Comparison of ENCODE assay signal across 20 cellular contexts in the genomic region with DNA sequence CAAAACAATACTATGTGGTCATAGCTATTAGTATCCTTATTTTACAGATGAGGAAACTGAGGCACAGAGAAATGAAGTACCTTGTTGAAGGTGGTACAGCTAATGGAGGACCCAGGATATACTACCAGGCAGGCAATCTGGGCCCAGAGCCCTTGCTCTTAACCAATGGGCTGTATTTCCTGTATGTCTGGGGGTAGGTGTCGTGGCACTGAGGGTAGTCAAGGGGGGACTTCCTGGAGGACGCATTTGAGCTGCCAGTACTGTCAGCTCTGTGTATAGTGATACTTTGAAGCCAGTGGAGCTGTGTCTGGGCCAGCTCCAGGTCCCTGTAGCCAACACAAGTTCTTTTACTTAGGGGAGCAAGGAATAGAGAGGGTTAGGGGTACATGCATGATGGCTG. TPM values are rescaled to one million over a fixed set of nuclear protein-coding genes. Genes with fewer than 3 reads are reported as not detected.
DNase-seq lines count a peak whose midpoint lies in the region; ATAC-seq, FAIRE-seq and TF ChIP-seq lines count a peak whose summit lies in the region.
"Had no signal": no experiment of that assay in that cellular context is flagged by ENCODE, and none has a peak within 500 bp of the region (broad histone marks: within the 10 kb centered on the region; RNA-seq: fewer than 3 reads in every experiment).

No MANE protein-coding gene starts in this region.

- DNase-seq in activated T-cell treated with anti-CD3 and anti-CD28 coated beads, Interleukin-2, amount 50 U/mL, for 72 hours: no peak
- no peak for DNase-seq in activated T-cell treated with anti-CD3 and anti-CD28 coated beads, Interleukin-2, amount 50 U/mL, for 48 hours
- DNase-seq in GM12878 (ENCODE audit: low read depth, low spot score) (no peak), neural progenitor cell (ENCODE audit: low spot score) (no peak), suprapubic skin (ENCODE audit: low spot score in 2 of 2) (no peak), tibial nerve (ENCODE audit: low spot score in 2 of 2) (no peak), vagina (ENCODE audit: extremely low spot score in 2 of 2) (no peak)
- DNase-seq: 8988T, IMR-90, Karpas-422, NCI-H1417 treated with DMSO at 0.1 percent for 48 hours, NCI-H187 treated with DMSO at 0.1 percent for 48 hours, NCI-H524 treated with DMSO at 0.1 percent for 48 hours, NCI-H82, Peyer's patch had no signal

- FAIRE-seq in GM12878 (lab: Jason Lieb, UNC): no peak

- no peaks in the 10 kb centered on the region for H3F3A ChIP-seq in neural progenitor cell (ENCODE audit: low read depth)

- H3K27me3 ChIP-seq in GM12878 (replicated peaks in 1 of 2; ENCODE audit: control insufficient read depth in 2 of 2, insufficient read depth in 2 of 2, low read length in 1 of 2) (no peaks in the 10 kb centered on the region), neural progenitor cell (no peaks in the 10 kb centered on the region), suprapubic skin (no peaks in the 10 kb centered on the region), tibial nerve (no peaks in the 10 kb centered on the region), vagina (no peaks in the 10 kb centered on the region)
- H3K27me3 ChIP-seq: Peyer's patch, SJSA1 had no signal

- BruUV-seq in GM12878 (replicated peaks; lab: Mats Ljungman, UMichigan): no TSS peak

- peak overlapping the region; percentile 51 for H3K27ac Mint-ChIP-seq in activated T-cell treated with anti-CD3 and anti-CD28 coated beads, Interleukin-2, amount 50 U/mL, for 72 hours
- peak overlapping the region; percentile 10 for H3K27ac Mint-ChIP-seq in neural progenitor cell

- CTCF ChIA-PET in GM12878 (lab: Yijun Ruan, JAX): interaction anchor here (0.9 kb wide), 1 partner anchor 213 kb away, joined by 3 read pairs; the partner anchor contains the start of gene TTC22

- no peak overlapping the region for H3K9ac ChIP-seq in GM12878 (ENCODE audit: control insufficient read depth, insufficient read depth, low read length)
- H3K9ac ChIP-seq in neural progenitor cell: no peak overlapping the region

- ATAC-seq in activated T-cell treated with anti-CD3 and anti-CD28 coated beads, Interleukin-2, amount 50 U/mL, for 72 hours (replicated peaks in 1 of 2): no peak
- no peak for ATAC-seq in GM12878

- WGBS in GM12878 (ENCODE audit: insufficient coverage, insufficient replicate concordance, low lambda C conversion rate, missing lambda C conversion rate): 0% methylated on average over 2 of the region's 2 CpGs
- 86% methylated on average over 2 of the region's 2 CpGs for WGBS in suprapubic skin
- 65 to 85% methylated on average over 2 of the region's 2 CpGs for WGBS in tibial nerve, 2 donors

- no peak overlapping the region for H3K4me2 ChIP-seq in GM12878 (ENCODE audit: control insufficient read depth, insufficient read depth)
- no peak overlapping the region for H3K4me2 ChIP-seq in neural progenitor cell

- no peak overlapping the region for H3K4me3 ChIP-seq in GM12878
- H3K4me3 ChIP-seq in neural progenitor cell: no peak overlapping the region
- no peak overlapping the region for H3K4me3 ChIP-seq in suprapubic skin
- no peak overlapping the region for H3K4me3 ChIP-seq in tibial nerve
- no peak overlapping the region for H3K4me3 ChIP-seq in vagina
- H3K4me3 ChIP-seq: Peyer's patch, SJSA1 had no signal

- no peaks in the 10 kb centered on the region for H3K27me3 Mint-ChIP-seq in activated T-cell treated with anti-CD3 and anti-CD28 coated beads, Interleukin-2, amount 50 U/mL, for 72 hours (ENCODE audit: low read depth)
- H3K27me3 Mint-ChIP-seq in neural progenitor cell (ENCODE audit: insufficient read depth, low read depth): peaks cover 6% of the 10 kb centered on the region

- H2AFZ ChIP-seq in GM12878 (ENCODE audit: control insufficient read depth, low read depth, low read length) (peak overlapping the region; percentile 50), neural progenitor cell (replicated peaks) (no peak overlapping the region)

- H3K36me3 Mint-ChIP-seq in activated T-cell treated with anti-CD3 and anti-CD28 coated beads, Interleukin-2, amount 50 U/mL, for 72 hours (ENCODE audit: insufficient read depth in 2 of 2): no peaks in the 10 kb centered on the region
- no peaks in the 10 kb centered on the region for H3K36me3 Mint-ChIP-seq in neural progenitor cell

- H3K79me2 ChIP-seq in GM12878 (ENCODE audit: control insufficient read depth, insufficient read depth, low read length) (no peaks in the 10 kb centered on the region), neural progenitor cell (ENCODE audit: low read depth) (no peaks in the 10 kb centered on the region)

- no peaks in the 10 kb centered on the region for H3K9me3 ChIP-seq in KOPT-K1 (ENCODE audit: insufficient read depth, low read length, poor library complexity, severe bottlenecking)
- no peaks in the 10 kb centered on the region for H3K9me3 ChIP-seq in GM12878 (replicated peaks; ENCODE audit: control insufficient read depth, insufficient read depth, low read length)
- no peaks in the 10 kb centered on the region for H3K9me3 ChIP-seq in neural progenitor cell (ENCODE audit: low read depth)
- H3K9me3 ChIP-seq in suprapubic skin: no peaks in the 10 kb centered on the region
- no peaks in the 10 kb centered on the region for H3K9me3 ChIP-seq in tibial nerve
- H3K9me3 ChIP-seq in vagina: no peaks in the 10 kb centered on the region
- H3K9me3 ChIP-seq: Peyer's patch, SJSA1 had no signal

- H3K4me1 ChIP-seq in GM12878 (ENCODE audit: control insufficient read depth, insufficient read depth, low read length): no peaks in the 10 kb centered on the region
- peaks cover 12% of the 10 kb centered on the region for H3K4me1 ChIP-seq in neural progenitor cell
- no peaks in the 10 kb centered on the region for H3K4me1 ChIP-seq in suprapubic skin
- H3K4me1 ChIP-seq in tibial nerve: no peaks in the 10 kb centered on the region
- H3K4me1 ChIP-seq in vagina: no peaks in the 10 kb centered on the region
- H3K4me1 ChIP-seq: Peyer's patch, SJSA1 had no signal

- H3K4me3 Mint-ChIP-seq in activated T-cell treated with anti-CD3 and anti-CD28 coated beads, Interleukin-2, amount 50 U/mL, for 72 hours: no peak overlapping the region
- no peak overlapping the region for H3K4me3 Mint-ChIP-seq in neural progenitor cell
- H3K4me3 Mint-ChIP-seq: CD14-positive monocyte had no signal

- no peaks in the 10 kb centered on the region for H3K36me3 ChIP-seq in KOPT-K1 (ENCODE audit: insufficient read depth, low read length)
- no peaks in the 10 kb centered on the region for H3K36me3 ChIP-seq in GM12878 (ENCODE audit: control insufficient read depth in 2 of 2, insufficient read depth in 2 of 2, low read length in 1 of 2)
- H3K36me3 ChIP-seq in neural progenitor cell: no peaks in the 10 kb centered on the region
- H3K36me3 ChIP-seq in suprapubic skin: no peaks in the 10 kb centered on the region
- peaks cover 0 to 9% (median 0%) of the 10 kb centered on the region in 3 donors for H3K36me3 ChIP-seq in tibial nerve
- no peaks in the 10 kb centered on the region for H3K36me3 ChIP-seq in vagina
- H3K36me3 ChIP-seq: SJSA1 had no signal

- no peaks in the 10 kb centered on the region for H4K20me1 ChIP-seq in GM12878 (ENCODE audit: control insufficient read depth, insufficient read depth)
- H4K20me1 ChIP-seq in neural progenitor cell (ENCODE audit: low read depth): no peaks in the 10 kb centered on the region

- TF ChIP-seq POLR2A in GM12878 (IDR thresholded peaks at IDR 0.05; ENCODE audit: low read depth, low read length): no peak
- no peak for TF ChIP-seq POLR2A in suprapubic skin (IDR thresholded peaks at IDR 0.05)
- TF ChIP-seq POLR2A in tibial nerve (IDR thresholded peaks at IDR 0.05): no peak
- TF ChIP-seq POLR2A in vagina (IDR thresholded peaks at IDR 0.05): no peak

- TF ChIP-seq EP300 in GM12878 (IDR thresholded peaks at IDR 0.05; ENCODE audit: borderline replicate concordance in 1 of 2, control insufficient read depth in 1 of 2, low read depth in 2 of 2, low read length in 2 of 2) (no peak), suprapubic skin (IDR thresholded peaks at IDR 0.05) (no peak), tibial nerve (IDR thresholded peaks at IDR 0.05) (no peak)

- TF ChIP-seq CTCF in GM12878 (IDR thresholded peaks at IDR 0.05 in 2 of 3, conservative IDR thresholded peaks at IDR 0.05 in 1 of 3; ENCODE audit: control insufficient read depth in 2 of 3, extremely low read depth in 1 of 3, insufficient read depth in 1 of 3, low read depth in 3 of 3, low read length in 3 of 3): no peak
- no peak for TF ChIP-seq CTCF in neural progenitor cell (IDR thresholded peaks at IDR 0.05)
- TF ChIP-seq CTCF in suprapubic skin (IDR thresholded peaks at IDR 0.05): no peak
- TF ChIP-seq CTCF in tibial nerve (IDR thresholded peaks at IDR 0.05): no peak
- TF ChIP-seq CTCF in vagina (IDR thresholded peaks at IDR 0.05): no peak

- no peak for TF ChIP-seq RAD21 in GM12878 (IDR thresholded peaks at IDR 0.05; ENCODE audit: insufficient read depth, low read depth, low read length)

- SMC1A ChIA-PET in GM12878 (lab: Charles Lee; ENCODE audit: uncharacterized antibody, unreplicated experiment): no interaction called here

- peaks cover 7% of the 10 kb centered on the region for H3K4me1 Mint-ChIP-seq in activated T-cell treated with anti-CD3 and anti-CD28 coated beads, Interleukin-2, amount 50 U/mL, for 72 hours (ENCODE audit: low read depth)
- peaks cover 10% of the 10 kb centered on the region for H3K4me1 Mint-ChIP-seq in neural progenitor cell
- H3K4me1 Mint-ChIP-seq: CD14-positive monocyte had no signal

- H3K9me3 Mint-ChIP-seq in activated T-cell treated with anti-CD3 and anti-CD28 coated beads, Interleukin-2, amount 50 U/mL, for 72 hours: no peaks in the 10 kb centered on the region
- no peaks in the 10 kb centered on the region for H3K9me3 Mint-ChIP-seq in neural progenitor cell
- H3K9me3 Mint-ChIP-seq: CD14-positive monocyte had no signal

- POLR2A ChIA-PET in GM12878 (lab: Charles Lee): no interaction called here

- RAD21 ChIA-PET in GM12878 (lab: Charles Lee; ENCODE audit: unreplicated experiment): interaction anchor here (0.6 kb wide), 1 partner anchor 276 kb away, joined by 3 read pairs; no protein-coding TSS in a partner anchor

- H3K27ac ChIP-seq in KOPT-K1 (ENCODE audit: low read depth, low read length, poor library complexity, severe bottlenecking) (peak overlapping the region; percentile 32), GM12878 (ENCODE audit: control insufficient read depth, insufficient read depth) (no peak overlapping the region), neural progenitor cell (no peak overlapping the region), suprapubic skin (no peak overlapping the region), tibial nerve (no peak overlapping the region), vagina (no peak overlapping the region)
- H3K27ac ChIP-seq: Peyer's patch, SJSA1 had no signal

- in situ Hi-C loops in GM12878 (cut with MboI): no loop called here

- intact Hi-C loops in GM12878 (cut with micrococcal nuclease; ENCODE audit: unreplicated experiment) (no loop called here), vagina (cut with DNase I) (loop anchor here (5.0 kb wide), 1 partner anchor 651 kb away; no protein-coding TSS in a partner anchor)

RNA-seq across cellular contexts. Expression of gene FAM151A, which starts 34.9 kb away (rescaled TPM):
- total RNA-seq in activated T-cell treated with anti-CD3 and anti-CD28 coated beads, Interleukin-2, amount 50 U/mL, for 72 hours: not detected
- total RNA-seq in GM12878 (2013; cell fraction: nucleolus; rRNA removed): not detected in 2 replicates
- 0.33 and 0.34 TPM in 2 replicates for total RNA-seq in GM12878 (2014; rRNA removed)
- total RNA-seq in GM12878 (2014; rRNA removed; fragmentation: Illumina TruSeq; extraction: Trizol): 0.13 TPM in 1 of 2 replicates, not detected in the other
- 0.13 TPM in 1 of 2 replicates, not detected in the other for total RNA-seq in GM12878 (2021)
- not detected for polyA plus RNA-seq in GM12878 (2011; ENCODE audit: low read depth)
- polyA plus RNA-seq in GM12878 (2011; rRNA removed): 0.06 and 0.14 TPM in 2 replicates
- 0.08 and 0.12 TPM in 2 replicates for polyA plus RNA-seq in GM12878 (2011; cell fraction: cytosol; rRNA removed)
- 0.06 TPM in 1 of 2 replicates, not detected in the other for polyA plus RNA-seq in GM12878 (2011; cell fraction: nucleus; rRNA removed)
- 0.07 TPM in 2 replicates for polyA plus RNA-seq in GM12878 (2012)
- polyA plus RNA-seq in GM12878 (2014; fragmentation: Illumina TruSeq; extraction: Trizol): 0.09 TPM in 1 of 2 replicates, not detected in the other
- polyA plus RNA-seq in GM12878 (2014; fragmentation: Nextera tagmentation; extraction: Ambion mirVana): not detected
- 0.17 TPM in 1 of 2 replicates, not detected in the other for polyA plus RNA-seq in GM12878 (2014; rRNA removed)
- not detected for polyA plus RNA-seq in GM12878 (2016; fragmentation: Nextera tagmentation; extraction: Ambion mirVana)
- 0.15 and 0.26 TPM in 2 replicates for polyA minus RNA-seq in GM12878 (2011; rRNA and poly(A)+ RNA removed)
- not detected in 2 replicates for polyA minus RNA-seq in GM12878 (2011; cell fraction: cytosol; rRNA and poly(A)+ RNA removed)
- not detected in 2 replicates for polyA minus RNA-seq in GM12878 (2011; cell fraction: nucleus; rRNA and poly(A)+ RNA removed)
- not detected in 2 replicates for total RNA-seq in neural progenitor cell (ENCODE audit: low replicate concordance)
- under 1 TPM in 1 of 4 donors, not detected in 3; 0.47 TPM for total RNA-seq in suprapubic skin
- total RNA-seq in tibial nerve: not detected
- not detected for total RNA-seq in vagina
- total RNA-seq: H4, IMR-90, MCF 10A, SJSA1 had no signal
- polyA plus RNA-seq: CD14-positive monocyte, IMR-90 had no signal

RNA-seq across cellular contexts. Expression of gene ACOT11, which starts 40.3 kb away (rescaled TPM):
- total RNA-seq in activated T-cell treated with anti-CD3 and anti-CD28 coated beads, Interleukin-2, amount 50 U/mL, for 72 hours: 1 to 10 TPM; 1.4 to 1.5 TPM
- total RNA-seq in GM12878 (2013; cell fraction: nucleolus; rRNA removed): 4.5 and 4.8 TPM in 2 replicates
- total RNA-seq in GM12878 (2014; rRNA removed): 0.33 and 0.85 TPM in 2 replicates
- total RNA-seq in GM12878 (2014; rRNA removed; fragmentation: Illumina TruSeq; extraction: Trizol): 0.28 and 0.40 TPM in 2 replicates
- 0.72 and 0.90 TPM in 2 replicates for total RNA-seq in GM12878 (2021)
- 0.13 TPM for polyA plus RNA-seq in GM12878 (2011; ENCODE audit: low read depth)
- 0.01 and 0.15 TPM in 2 replicates for polyA plus RNA-seq in GM12878 (2011; rRNA removed)
- 0.09 and 0.12 TPM in 2 replicates for polyA plus RNA-seq in GM12878 (2011; cell fraction: cytosol; rRNA removed)
- polyA plus RNA-seq in GM12878 (2011; cell fraction: nucleus; rRNA removed): 0.48 and 1.1 TPM in 2 replicates
- polyA plus RNA-seq in GM12878 (2012): 0.37 and 0.81 TPM in 2 replicates
- polyA plus RNA-seq in GM12878 (2014; fragmentation: Illumina TruSeq; extraction: Trizol): 0.06 and 0.25 TPM in 2 replicates
- polyA plus RNA-seq in GM12878 (2014; fragmentation: Nextera tagmentation; extraction: Ambion mirVana): under 1 TPM in 1 of 2 experiments, not detected in 1; 0.04 TPM
- 0.36 and 0.50 TPM in 2 replicates for polyA plus RNA-seq in GM12878 (2014; rRNA removed)
- under 1 TPM; 0.19 to 0.39 TPM for polyA plus RNA-seq in GM12878 (2016; fragmentation: Nextera tagmentation; extraction: Ambion mirVana)
- polyA minus RNA-seq in GM12878 (2011; rRNA and poly(A)+ RNA removed): 0.15 and 0.21 TPM in 2 replicates
- 0.31 TPM in 1 of 2 replicates, not detected in the other for polyA minus RNA-seq in GM12878 (2011; cell fraction: cytosol; rRNA and poly(A)+ RNA removed)
- polyA minus RNA-seq in GM12878 (2011; cell fraction: nucleus; rRNA and poly(A)+ RNA removed): 0.48 and 0.57 TPM in 2 replicates
- total RNA-seq in neural progenitor cell (ENCODE audit: low replicate concordance): 0.51 and 1.7 TPM in 2 replicates
- total RNA-seq in suprapubic skin: 1 to 10 TPM; 4.7 to 8.5 (median 6.9) TPM
- total RNA-seq in tibial nerve: 10 to 100 TPM in 2 of 4 donors, 1 to 10 TPM in 2; 7.5 to 13.8 (median 10.2) TPM
- 26.0 TPM for total RNA-seq in vagina

RNA-seq across cellular contexts. Expression of gene MROH7, which starts 53.2 kb away (rescaled TPM):
- under 1 TPM; 0.39 to 0.86 TPM for total RNA-seq in activated T-cell treated with anti-CD3 and anti-CD28 coated beads, Interleukin-2, amount 50 U/mL, for 72 hours
- total RNA-seq in GM12878 (2013; cell fraction: nucleolus; rRNA removed): 0.77 and 0.86 TPM in 2 replicates
- total RNA-seq in GM12878 (2014; rRNA removed) (0.11 TPM in 1 of 2 replicates, not detected in the other), GM12878 (2014; rRNA removed; fragmentation: Illumina TruSeq; extraction: Trizol) (0.09 TPM in 1 of 2 replicates, not detected in the other), GM12878 (2021) (not detected in 2 replicates), neural progenitor cell (ENCODE audit: low replicate concordance) (0.21 and 0.34 TPM in 2 replicates), suprapubic skin (1 to 10 TPM; 2.0 to 5.7 (median 3.8) TPM), tibial nerve (1 to 10 TPM; 4.4 to 7.2 (median 5.8) TPM), vagina (7.4 TPM)
- polyA plus RNA-seq in GM12878 (2011; ENCODE audit: low read depth): not detected
- polyA plus RNA-seq in GM12878 (2011; rRNA removed) (not detected in 2 replicates), GM12878 (2014; fragmentation: Illumina TruSeq; extraction: Trizol) (0.10 TPM in 1 of 2 replicates, not detected in the other), GM12878 (2014; fragmentation: Nextera tagmentation; extraction: Ambion mirVana) (not detected), GM12878 (2014; rRNA removed) (0.05 TPM in 1 of 2 replicates, not detected in the other), GM12878 (2016; fragmentation: Nextera tagmentation; extraction: Ambion mirVana) (not detected)
- not detected in 2 replicates for polyA plus RNA-seq in GM12878 (2011; cell fraction: cytosol; rRNA removed)
- 0.03 and 0.10 TPM in 2 replicates for polyA plus RNA-seq in GM12878 (2011; cell fraction: nucleus; rRNA removed)
- 0.08 and 0.11 TPM in 2 replicates for polyA plus RNA-seq in GM12878 (2012)
- not detected in 2 replicates for polyA minus RNA-seq in GM12878 (2011; rRNA and poly(A)+ RNA removed)
- not detected in 2 replicates for polyA minus RNA-seq in GM12878 (2011; cell fraction: cytosol; rRNA and poly(A)+ RNA removed)
- polyA minus RNA-seq in GM12878 (2011; cell fraction: nucleus; rRNA and poly(A)+ RNA removed): not detected in 2 replicates
- total RNA-seq: H4, IMR-90, MCF 10A, SJSA1 had no signal
- polyA plus RNA-seq: CD14-positive monocyte, IMR-90 had no signal
